In the genomic region with DNA sequence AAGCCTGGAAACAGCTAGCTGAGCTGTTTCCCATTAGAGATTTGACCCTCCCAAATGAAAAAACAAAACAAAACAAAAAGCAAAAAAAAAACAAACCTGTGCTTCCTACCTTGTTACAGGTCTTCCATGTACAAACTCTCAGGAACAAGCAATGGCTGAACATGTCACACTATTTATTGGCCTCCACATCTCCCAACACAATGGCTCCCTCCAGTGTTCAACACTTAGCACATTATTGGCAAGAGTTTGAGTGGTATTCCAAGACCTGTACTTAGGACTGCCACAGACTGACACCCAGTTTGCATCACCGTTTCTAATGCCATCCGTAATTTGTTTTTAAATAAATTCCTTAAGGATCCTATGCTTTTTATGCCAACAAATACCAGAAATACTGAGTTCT, we compare ENCODE assay signal across 8 cellular contexts.
DNase-seq lines count a peak whose midpoint lies in the region; ATAC-seq and TF ChIP-seq lines count a peak whose summit lies in the region.

No MANE protein-coding gene starts in this region.

- no peaks in the 10 kb centered on the region for H3K27me3 Mint-ChIP-seq in activated T-helper 17 cell treated with anti-CD3 and anti-CD28 coated beads, Interleukin-2, amount 50 U/mL, for 72 hours

- H3K27ac ChIP-seq in VCaP: no peak overlapping the region

- no peak overlapping the region for H3K4me3 Mint-ChIP-seq in activated T-helper 17 cell treated with anti-CD3 and anti-CD28 coated beads, Interleukin-2, amount 50 U/mL, for 72 hours

- H3K36me3 Mint-ChIP-seq in activated T-helper 17 cell treated with anti-CD3 and anti-CD28 coated beads, Interleukin-2, amount 50 U/mL, for 72 hours (ENCODE audit: low read depth): no peaks in the 10 kb centered on the region

- no peak overlapping the region for H3K27ac Mint-ChIP-seq in activated T-helper 17 cell treated with anti-CD3 and anti-CD28 coated beads, Interleukin-2, amount 50 U/mL, for 72 hours

- no peaks in the 10 kb centered on the region for H3K9me3 Mint-ChIP-seq in activated T-helper 17 cell treated with anti-CD3 and anti-CD28 coated beads, Interleukin-2, amount 50 U/mL, for 72 hours

- DNase-seq in D341Med (ENCODE audit: low spot score) (peak; percentile 62), NCI-H1417 treated with DMSO at 0.1 percent for 48 hours (lab: John Stamatoyannopoulos, UW) (peak; percentile 61), kidney tubule cell (ENCODE audit: low spot score) (peak; percentile 45)

- TF ChIP-seq CTCF in VCaP (conservative IDR thresholded peaks at IDR 0.05): peak; percentile 76

- ATAC-seq in GM21723 (IDR thresholded peaks at IDR 0.05; ENCODE audit: unreplicated experiment) (peak; percentile 85), HG03457 (IDR thresholded peaks at IDR 0.05; ENCODE audit: unreplicated experiment) (no peak), GM19452 (IDR thresholded peaks at IDR 0.05; ENCODE audit: unreplicated experiment) (no peak)
- no peak for ATAC-seq in activated T-helper 17 cell treated with anti-CD3 and anti-CD28 coated beads, Interleukin-2, amount 50 U/mL, for 72 hours (replicated peaks)

- no peaks in the 10 kb centered on the region for H3K4me1 Mint-ChIP-seq in activated T-helper 17 cell treated with anti-CD3 and anti-CD28 coated beads, Interleukin-2, amount 50 U/mL, for 72 hours
